In genomic region chr9:114908104-114908621, GRCh38 we compare ENCODE assay signal across 1 cellular context.
TF ChIP-seq lines count a peak whose summit lies in the region.

No MANE protein-coding gene starts in this region.

TF ChIP-seq in HepG2, 621 proteins besides CTCF, POLR2A, EP300 and RAD21 (continued from another document and continues in another):
- TF ChIP-seq CSRNP2 (CRISPR knock-in tag; conservative IDR thresholded peaks at IDR 0.05; ENCODE audit: low read depth) (no peak), MED1 (CRISPR knock-in tag; IDR thresholded peaks at IDR 0.05) (peak; percentile 49), ZNF138 (CRISPR knock-in tag; IDR thresholded peaks at IDR 0.05; ENCODE audit: low read depth) (no peak), TEAD2 (CRISPR knock-in tag; IDR thresholded peaks at IDR 0.05) (no peak), MAF1 (CRISPR knock-in tag; IDR thresholded peaks at IDR 0.05; ENCODE audit: borderline replicate concordance) (no peak), PITX1 (CRISPR knock-in tag; IDR thresholded peaks at IDR 0.05) (peak; percentile 49; the same call in 1 of the 2 replicates), YY1 (IDR thresholded peaks at IDR 0.05; ENCODE audit: insufficient read depth, insufficient replicate concordance, low read depth, low read length) (no peak), FOXK1 (CRISPR knock-in tag; IDR thresholded peaks at IDR 0.05; ENCODE audit: borderline replicate concordance, low read depth) (peak; percentile 62; the same call in 1 of the 2 replicates), RERE (CRISPR knock-in tag; IDR thresholded peaks at IDR 0.05; ENCODE audit: low read depth) (peak; percentile 93), CENPT (CRISPR knock-in tag; IDR thresholded peaks at IDR 0.05; ENCODE audit: low read depth) (no peak), LBX2 (CRISPR knock-in tag; IDR thresholded peaks at IDR 0.05; ENCODE audit: borderline replicate concordance) (no peak), ZNF75D (CRISPR knock-in tag; IDR thresholded peaks at IDR 0.05; ENCODE audit: borderline replicate concordance) (no peak), FIP1L1 (IDR thresholded peaks at IDR 0.05; ENCODE audit: borderline replicate concordance, insufficient read depth, low read depth, low read length) (no peak), ZNF33A (CRISPR knock-in tag; IDR thresholded peaks at IDR 0.05; ENCODE audit: borderline replicate concordance) (no peak), ISL2 (CRISPR knock-in tag; IDR thresholded peaks at IDR 0.05) (peak; percentile 77; the same call in 1 of the 2 replicates), ZNF382 (CRISPR knock-in tag; IDR thresholded peaks at IDR 0.05; ENCODE audit: borderline replicate concordance) (no peak), KDM3A (CRISPR knock-in tag; IDR thresholded peaks at IDR 0.05; ENCODE audit: low read depth) (no peak), ZNF782 (CRISPR knock-in tag; IDR thresholded peaks at IDR 0.05; ENCODE audit: borderline replicate concordance) (no peak), ZEB1 (IDR thresholded peaks at IDR 0.05; ENCODE audit: insufficient replicate concordance, low read depth) (no peak), PRPF4 (IDR thresholded peaks at IDR 0.05; ENCODE audit: low read depth, low read length, poor library complexity, severe bottlenecking) (no peak), POLR2G (IDR thresholded peaks at IDR 0.05; ENCODE audit: low read depth, low read length) (no peak), NR2F2 (IDR thresholded peaks at IDR 0.05; ENCODE audit: borderline replicate concordance, low read depth) (peak; percentile 74; the same call in 1 of the 2 replicates), ZNF207 (IDR thresholded peaks at IDR 0.05; ENCODE audit: borderline replicate concordance) (no peak), ZFX (CRISPR knock-in tag; IDR thresholded peaks at IDR 0.05; ENCODE audit: low read depth) (peak; percentile 32; the same call in 1 of the 2 replicates)
- TF ChIP-seq, protein P1, sequence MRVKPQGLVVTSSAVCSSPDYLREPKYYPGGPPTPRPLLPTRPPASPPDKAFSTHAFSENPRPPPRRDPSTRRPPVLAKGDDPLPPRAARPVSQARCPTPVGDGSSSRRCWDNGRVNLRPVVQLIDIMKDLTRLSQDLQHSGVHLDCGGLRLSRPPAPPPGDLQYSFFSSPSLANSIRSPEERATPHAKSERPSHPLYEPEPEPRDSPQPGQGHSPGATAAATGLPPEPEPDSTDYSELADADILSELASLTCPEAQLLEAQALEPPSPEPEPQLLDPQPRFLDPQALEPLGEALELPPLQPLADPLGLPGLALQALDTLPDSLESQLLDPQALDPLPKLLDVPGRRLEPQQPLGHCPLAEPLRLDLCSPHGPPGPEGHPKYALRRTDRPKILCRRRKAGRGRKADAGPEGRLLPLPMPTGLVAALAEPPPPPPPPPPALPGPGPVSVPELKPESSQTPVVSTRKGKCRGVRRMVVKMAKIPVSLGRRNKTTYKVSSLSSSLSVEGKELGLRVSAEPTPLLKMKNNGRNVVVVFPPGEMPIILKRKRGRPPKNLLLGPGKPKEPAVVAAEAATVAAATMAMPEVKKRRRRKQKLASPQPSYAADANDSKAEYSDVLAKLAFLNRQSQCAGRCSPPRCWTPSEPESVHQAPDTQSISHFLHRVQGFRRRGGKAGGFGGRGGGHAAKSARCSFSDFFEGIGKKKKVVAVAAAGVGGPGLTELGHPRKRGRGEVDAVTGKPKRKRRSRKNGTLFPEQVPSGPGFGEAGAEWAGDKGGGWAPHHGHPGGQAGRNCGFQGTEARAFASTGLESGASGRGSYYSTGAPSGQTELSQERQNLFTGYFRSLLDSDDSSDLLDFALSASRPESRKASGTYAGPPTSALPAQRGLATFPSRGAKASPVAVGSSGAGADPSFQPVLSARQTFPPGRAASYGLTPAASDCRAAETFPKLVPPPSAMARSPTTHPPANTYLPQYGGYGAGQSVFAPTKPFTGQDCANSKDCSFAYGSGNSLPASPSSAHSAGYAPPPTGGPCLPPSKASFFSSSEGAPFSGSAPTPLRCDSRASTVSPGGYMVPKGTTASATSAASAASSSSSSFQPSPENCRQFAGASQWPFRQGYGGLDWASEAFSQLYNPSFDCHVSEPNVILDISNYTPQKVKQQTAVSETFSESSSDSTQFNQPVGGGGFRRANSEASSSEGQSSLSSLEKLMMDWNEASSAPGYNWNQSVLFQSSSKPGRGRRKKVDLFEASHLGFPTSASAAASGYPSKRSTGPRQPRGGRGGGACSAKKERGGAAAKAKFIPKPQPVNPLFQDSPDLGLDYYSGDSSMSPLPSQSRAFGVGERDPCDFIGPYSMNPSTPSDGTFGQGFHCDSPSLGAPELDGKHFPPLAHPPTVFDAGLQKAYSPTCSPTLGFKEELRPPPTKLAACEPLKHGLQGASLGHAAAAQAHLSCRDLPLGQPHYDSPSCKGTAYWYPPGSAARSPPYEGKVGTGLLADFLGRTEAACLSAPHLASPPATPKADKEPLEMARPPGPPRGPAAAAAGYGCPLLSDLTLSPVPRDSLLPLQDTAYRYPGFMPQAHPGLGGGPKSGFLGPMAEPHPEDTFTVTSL (CRISPR knock-in tag; IDR thresholded peaks at IDR 0.05; ENCODE audit: borderline replicate concordance): peak; percentile 78; the same call in 1 of the 2 replicates
- TF ChIP-seq, protein P2, sequence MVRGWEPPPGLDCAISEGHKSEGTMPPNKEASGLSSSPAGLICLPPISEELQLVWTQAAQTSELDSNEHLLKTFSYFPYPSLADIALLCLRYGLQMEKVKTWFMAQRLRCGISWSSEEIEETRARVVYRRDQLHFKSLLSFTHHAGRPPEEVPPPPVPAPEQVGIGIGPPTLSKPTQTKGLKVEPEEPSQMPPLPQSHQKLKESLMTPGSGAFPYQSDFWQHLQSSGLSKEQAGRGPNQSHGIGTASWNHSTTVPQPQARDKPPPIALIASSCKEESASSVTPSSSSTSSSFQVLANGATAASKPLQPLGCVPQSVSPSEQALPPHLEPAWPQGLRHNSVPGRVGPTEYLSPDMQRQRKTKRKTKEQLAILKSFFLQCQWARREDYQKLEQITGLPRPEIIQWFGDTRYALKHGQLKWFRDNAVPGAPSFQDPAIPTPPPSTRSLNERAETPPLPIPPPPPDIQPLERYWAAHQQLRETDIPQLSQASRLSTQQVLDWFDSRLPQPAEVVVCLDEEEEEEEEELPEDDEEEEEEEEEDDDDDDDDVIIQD (CRISPR knock-in tag; IDR thresholded peaks at IDR 0.05; ENCODE audit: low read depth): 0 out of 2 replicates have a peak, but pooled peaks have one; percentile 35
- TF ChIP-seq, protein P3, sequence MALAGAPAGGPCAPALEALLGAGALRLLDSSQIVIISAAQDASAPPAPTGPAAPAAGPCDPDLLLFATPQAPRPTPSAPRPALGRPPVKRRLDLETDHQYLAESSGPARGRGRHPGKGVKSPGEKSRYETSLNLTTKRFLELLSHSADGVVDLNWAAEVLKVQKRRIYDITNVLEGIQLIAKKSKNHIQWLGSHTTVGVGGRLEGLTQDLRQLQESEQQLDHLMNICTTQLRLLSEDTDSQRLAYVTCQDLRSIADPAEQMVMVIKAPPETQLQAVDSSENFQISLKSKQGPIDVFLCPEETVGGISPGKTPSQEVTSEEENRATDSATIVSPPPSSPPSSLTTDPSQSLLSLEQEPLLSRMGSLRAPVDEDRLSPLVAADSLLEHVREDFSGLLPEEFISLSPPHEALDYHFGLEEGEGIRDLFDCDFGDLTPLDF (CRISPR knock-in tag; IDR thresholded peaks at IDR 0.05): no peak
- TF ChIP-seq, protein P4, sequence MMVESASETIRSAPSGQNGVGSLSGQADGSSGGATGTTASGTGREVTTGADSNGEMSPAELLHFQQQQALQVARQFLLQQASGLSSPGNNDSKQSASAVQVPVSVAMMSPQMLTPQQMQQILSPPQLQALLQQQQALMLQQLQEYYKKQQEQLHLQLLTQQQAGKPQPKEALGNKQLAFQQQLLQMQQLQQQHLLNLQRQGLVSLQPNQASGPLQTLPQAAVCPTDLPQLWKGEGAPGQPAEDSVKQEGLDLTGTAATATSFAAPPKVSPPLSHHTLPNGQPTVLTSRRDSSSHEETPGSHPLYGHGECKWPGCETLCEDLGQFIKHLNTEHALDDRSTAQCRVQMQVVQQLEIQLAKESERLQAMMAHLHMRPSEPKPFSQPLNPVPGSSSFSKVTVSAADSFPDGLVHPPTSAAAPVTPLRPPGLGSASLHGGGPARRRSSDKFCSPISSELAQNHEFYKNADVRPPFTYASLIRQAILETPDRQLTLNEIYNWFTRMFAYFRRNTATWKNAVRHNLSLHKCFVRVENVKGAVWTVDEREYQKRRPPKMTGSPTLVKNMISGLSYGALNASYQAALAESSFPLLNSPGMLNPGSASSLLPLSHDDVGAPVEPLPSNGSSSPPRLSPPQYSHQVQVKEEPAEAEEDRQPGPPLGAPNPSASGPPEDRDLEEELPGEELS (CRISPR knock-in tag; IDR thresholded peaks at IDR 0.05): peak; percentile 87
- TF ChIP-seq, protein P5, sequence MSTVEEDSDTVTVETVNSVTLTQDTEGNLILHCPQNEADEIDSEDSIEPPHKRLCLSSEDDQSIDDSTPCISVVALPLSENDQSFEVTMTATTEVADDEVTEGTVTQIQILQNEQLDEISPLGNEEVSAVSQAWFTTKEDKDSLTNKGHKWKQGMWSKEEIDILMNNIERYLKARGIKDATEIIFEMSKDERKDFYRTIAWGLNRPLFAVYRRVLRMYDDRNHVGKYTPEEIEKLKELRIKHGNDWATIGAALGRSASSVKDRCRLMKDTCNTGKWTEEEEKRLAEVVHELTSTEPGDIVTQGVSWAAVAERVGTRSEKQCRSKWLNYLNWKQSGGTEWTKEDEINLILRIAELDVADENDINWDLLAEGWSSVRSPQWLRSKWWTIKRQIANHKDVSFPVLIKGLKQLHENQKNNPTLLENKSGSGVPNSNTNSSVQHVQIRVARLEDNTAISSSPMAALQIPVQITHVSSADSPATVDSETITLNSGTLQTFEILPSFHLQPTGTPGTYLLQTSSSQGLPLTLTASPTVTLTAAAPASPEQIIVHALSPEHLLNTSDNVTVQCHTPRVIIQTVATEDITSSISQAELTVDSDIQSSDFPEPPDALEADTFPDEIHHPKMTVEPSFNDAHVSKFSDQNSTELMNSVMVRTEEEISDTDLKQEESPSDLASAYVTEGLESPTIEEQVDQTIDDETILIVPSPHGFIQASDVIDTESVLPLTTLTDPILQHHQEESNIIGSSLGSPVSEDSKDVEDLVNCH (CRISPR knock-in tag; IDR thresholded peaks at IDR 0.05): no peak
